8 cellular contexts compared by ENCODE assay signal in the genomic region with DNA sequence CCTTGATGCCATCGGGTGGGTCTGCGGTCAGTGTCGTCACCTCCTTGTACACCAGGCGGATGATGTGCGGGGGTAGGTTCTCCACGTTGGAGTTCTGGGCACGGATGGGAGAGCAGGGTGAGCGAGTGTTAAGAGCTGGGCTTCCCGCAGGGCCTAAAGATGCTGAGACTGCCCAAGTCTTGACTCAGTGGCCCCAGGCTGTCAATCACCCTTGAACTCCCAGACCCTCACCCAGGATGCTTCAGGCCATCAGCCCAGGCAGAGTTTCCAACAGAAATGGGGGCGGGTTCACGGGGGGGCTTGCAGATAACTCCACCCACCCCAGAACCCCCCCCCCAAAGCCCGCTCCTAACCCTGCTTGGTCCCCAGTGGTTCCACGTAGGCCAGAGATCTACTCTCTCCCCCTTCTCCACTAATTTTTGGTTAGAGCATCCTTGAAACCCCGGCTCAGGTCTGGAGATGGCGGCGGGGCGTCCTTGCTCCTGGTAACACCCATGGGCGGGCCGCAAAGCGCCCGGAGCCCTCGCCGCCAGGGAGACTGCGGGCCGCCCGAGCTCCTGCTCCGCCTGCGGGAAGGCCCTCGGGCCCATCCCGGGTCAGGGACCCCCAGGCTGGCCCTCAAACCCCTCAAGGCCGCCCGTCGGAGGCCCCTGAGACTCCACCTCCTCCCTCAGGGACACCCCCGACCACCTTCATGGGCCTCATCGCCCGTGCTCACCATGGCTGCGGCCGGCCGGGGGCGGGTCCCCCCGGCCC. TPM values are rescaled to one million over a fixed set of nuclear protein-coding genes. Genes with fewer than 3 reads are reported as not detected.
DNase-seq lines count a peak whose midpoint lies in the region; ATAC-seq and TF ChIP-seq lines count a peak whose summit lies in the region.

No MANE protein-coding gene starts in this region.

- DNase-seq in NCI-H1105 (lab: John Stamatoyannopoulos, UW) = peak; percentile 15
- no peak for DNase-seq in NCI-H1105 treated with DMSO at 0.1 percent for 48 hours (lab: John Stamatoyannopoulos, UW)
- DNase-seq in mesothelial cell of epicardium (ENCODE audit: low spot score in 2 of 2, unreplicated experiment in 2 of 2) = no peak
- DNase-seq in upper lobe of left lung = peak in 1 of 2 donors; percentile 39
- no peak for DNase-seq in GDM1 (lab: John Stamatoyannopoulos, UW)

- TF ChIP-seq POLR2A in upper lobe of left lung (IDR thresholded peaks at IDR 0.05) = no peak

- H3K4me1 ChIP-seq in ectodermal cell (ENCODE audit: control insufficient read depth, insufficient read depth, low read length) (peaks cover 18% of the 10 kb centered on the region), upper lobe of left lung (peaks cover 18 to 26% (median 19%) of the 10 kb centered on the region in 4 donors)

- H3K4me1 Mint-ChIP-seq in mesothelial cell of epicardium = peaks cover 20% of the 10 kb centered on the region

- peak overlapping the region; percentile 67 for H3K27ac Mint-ChIP-seq in mesothelial cell of epicardium

- WGBS in ectodermal cell, 2 experiments = 9 to 10% methylated on average over 41 of the region's 41 CpGs
- 19 to 56% methylated on average over 1 to 18 of the region's 41 CpGs for WGBS in upper lobe of left lung, 2 donors

- H3K36me3 ChIP-seq in ectodermal cell (ENCODE audit: control insufficient read depth, insufficient read depth, low read length) (peaks cover 29% of the 10 kb centered on the region), upper lobe of left lung (peaks cover 0 to 35% (median 24%) of the 10 kb centered on the region in 4 donors)

- H3K9me3 ChIP-seq in ectodermal cell (ENCODE audit: control insufficient read depth, low read length) (no peaks in the 10 kb centered on the region), upper lobe of left lung (no peaks in the 10 kb centered on the region)

- no peak for TF ChIP-seq EP300 in upper lobe of left lung (IDR thresholded peaks at IDR 0.05)

- H3K4me3 Mint-ChIP-seq in mesothelial cell of epicardium = peak overlapping the region; percentile 88

- TF ChIP-seq CTCF in mesothelial cell of epicardium (IDR thresholded peaks at IDR 0.05; ENCODE audit: unreplicated experiment) = no peak
- no peak for TF ChIP-seq CTCF in upper lobe of left lung (IDR thresholded peaks at IDR 0.05)

- ATAC-seq in HG02678 (IDR thresholded peaks at IDR 0.05; ENCODE audit: unreplicated experiment) = peak; percentile 11
- peak; percentile 25 for ATAC-seq in SK-N-SH treated with all-trans-retinoic acid at 6 μM for 48 hours
- peak in 1 of 2 donors; percentile 32 for ATAC-seq in upper lobe of left lung (ENCODE audit: low FRiP score in 2 of 2)

- peaks cover 9% of the 10 kb centered on the region for H3K9me3 Mint-ChIP-seq in mesothelial cell of epicardium

- H3K27me3 ChIP-seq in ectodermal cell (ENCODE audit: control insufficient read depth, insufficient read depth, low read length, poor library complexity, severe bottlenecking) (no peaks in the 10 kb centered on the region), upper lobe of left lung (no peaks in the 10 kb centered on the region)

- H3K27ac ChIP-seq in ectodermal cell (ENCODE audit: insufficient read depth, low read depth, low read length, poor library complexity, severe bottlenecking) = peak overlapping the region; percentile 98
- peak overlapping the region; percentile 97 to 100 (median 98) for H3K27ac ChIP-seq in upper lobe of left lung

- H3K27me3 Mint-ChIP-seq in mesothelial cell of epicardium (ENCODE audit: low read depth) = peaks cover 9% of the 10 kb centered on the region

- H3K4me3 ChIP-seq in ectodermal cell (ENCODE audit: insufficient read depth, low read depth, low read length) (peak overlapping the region; percentile 96), upper lobe of left lung (peak overlapping the region; percentile 81 to 94 (median 92))

- H3K36me3 Mint-ChIP-seq in mesothelial cell of epicardium = peaks cover 19% of the 10 kb centered on the region

TF ChIP-seq in SK-N-SH treated with all-trans-retinoic acid at 6 μM for 48 hours, 23 proteins besides CTCF, POLR2A, EP300 and RAD21 (continues in another document):
- TF ChIP-seq ARNTL (CRISPR knock-in tag; IDR thresholded peaks at IDR 0.05; ENCODE audit: borderline replicate concordance, low read depth) (no peak), ZNF565 (CRISPR knock-in tag; conservative IDR thresholded peaks at IDR 0.05; ENCODE audit: low read depth) (no peak), TOX (CRISPR knock-in tag; IDR thresholded peaks at IDR 0.05; ENCODE audit: borderline replicate concordance) (no peak), ZFP3 (CRISPR knock-in tag; IDR thresholded peaks at IDR 0.05) (no peak), BACH2 (CRISPR knock-in tag; IDR thresholded peaks at IDR 0.05; ENCODE audit: borderline replicate concordance) (no peak), ISL1 (CRISPR knock-in tag; IDR thresholded peaks at IDR 0.05) (no peak), CSDC2 (CRISPR knock-in tag; IDR thresholded peaks at IDR 0.05) (no peak), ZFP30 (CRISPR knock-in tag; IDR thresholded peaks at IDR 0.05) (no peak), ESRRG (CRISPR knock-in tag; IDR thresholded peaks at IDR 0.05) (no peak)
- TF ChIP-seq, protein P1, sequence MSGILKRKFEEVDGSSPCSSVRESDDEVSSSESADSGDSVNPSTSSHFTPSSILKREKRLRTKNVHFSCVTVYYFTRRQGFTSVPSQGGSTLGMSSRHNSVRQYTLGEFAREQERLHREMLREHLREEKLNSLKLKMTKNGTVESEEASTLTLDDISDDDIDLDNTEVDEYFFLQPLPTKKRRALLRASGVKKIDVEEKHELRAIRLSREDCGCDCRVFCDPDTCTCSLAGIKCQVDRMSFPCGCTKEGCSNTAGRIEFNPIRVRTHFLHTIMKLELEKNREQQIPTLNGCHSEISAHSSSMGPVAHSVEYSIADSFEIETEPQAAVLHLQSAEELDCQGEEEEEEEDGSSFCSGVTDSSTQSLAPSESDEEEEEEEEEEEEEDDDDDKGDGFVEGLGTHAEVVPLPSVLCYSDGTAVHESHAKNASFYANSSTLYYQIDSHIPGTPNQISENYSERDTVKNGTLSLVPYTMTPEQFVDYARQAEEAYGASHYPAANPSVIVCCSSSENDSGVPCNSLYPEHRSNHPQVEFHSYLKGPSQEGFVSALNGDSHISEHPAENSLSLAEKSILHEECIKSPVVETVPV (CRISPR knock-in tag; IDR thresholded peaks at IDR 0.05) = no peak
- TF ChIP-seq, protein P2, sequence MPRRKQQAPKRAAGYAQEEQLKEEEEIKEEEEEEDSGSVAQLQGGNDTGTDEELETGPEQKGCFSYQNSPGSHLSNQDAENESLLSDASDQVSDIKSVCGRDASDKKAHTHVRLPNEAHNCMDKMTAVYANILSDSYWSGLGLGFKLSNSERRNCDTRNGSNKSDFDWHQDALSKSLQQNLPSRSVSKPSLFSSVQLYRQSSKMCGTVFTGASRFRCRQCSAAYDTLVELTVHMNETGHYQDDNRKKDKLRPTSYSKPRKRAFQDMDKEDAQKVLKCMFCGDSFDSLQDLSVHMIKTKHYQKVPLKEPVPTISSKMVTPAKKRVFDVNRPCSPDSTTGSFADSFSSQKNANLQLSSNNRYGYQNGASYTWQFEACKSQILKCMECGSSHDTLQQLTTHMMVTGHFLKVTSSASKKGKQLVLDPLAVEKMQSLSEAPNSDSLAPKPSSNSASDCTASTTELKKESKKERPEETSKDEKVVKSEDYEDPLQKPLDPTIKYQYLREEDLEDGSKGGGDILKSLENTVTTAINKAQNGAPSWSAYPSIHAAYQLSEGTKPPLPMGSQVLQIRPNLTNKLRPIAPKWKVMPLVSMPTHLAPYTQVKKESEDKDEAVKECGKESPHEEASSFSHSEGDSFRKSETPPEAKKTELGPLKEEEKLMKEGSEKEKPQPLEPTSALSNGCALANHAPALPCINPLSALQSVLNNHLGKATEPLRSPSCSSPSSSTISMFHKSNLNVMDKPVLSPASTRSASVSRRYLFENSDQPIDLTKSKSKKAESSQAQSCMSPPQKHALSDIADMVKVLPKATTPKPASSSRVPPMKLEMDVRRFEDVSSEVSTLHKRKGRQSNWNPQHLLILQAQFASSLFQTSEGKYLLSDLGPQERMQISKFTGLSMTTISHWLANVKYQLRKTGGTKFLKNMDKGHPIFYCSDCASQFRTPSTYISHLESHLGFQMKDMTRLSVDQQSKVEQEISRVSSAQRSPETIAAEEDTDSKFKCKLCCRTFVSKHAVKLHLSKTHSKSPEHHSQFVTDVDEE (CRISPR knock-in tag; IDR thresholded peaks at IDR 0.05) = no peak

RNA-seq across cellular contexts. Expression of a gene that starts 0.5 kb away (rescaled TPM):
- 183 TPM for polyA plus RNA-seq in ectodermal cell (2013, experiment 1 of 4)
- 160 TPM for polyA plus RNA-seq in ectodermal cell (2013, experiment 2 of 4)
- polyA plus RNA-seq in ectodermal cell (2013, experiment 3 of 4) = 194 TPM
- 213 TPM for polyA plus RNA-seq in ectodermal cell (2013, experiment 4 of 4)
- total RNA-seq in mesothelial cell of epicardium = 65.3 to 77.0 TPM (median 73.2 TPM) in 3 replicates
- 10 to 100 TPM in 5 of 6 donors, 1 to 10 TPM in 1; 6.5 to 31.6 (median 19.0) TPM for total RNA-seq in upper lobe of left lung

RNA-seq across cellular contexts. Expression of a gene that starts 21.3 kb away (rescaled TPM):
- 1,689 TPM for polyA plus RNA-seq in ectodermal cell (2013, experiment 1 of 4)
- 1,710 TPM for polyA plus RNA-seq in ectodermal cell (2013, experiment 2 of 4)
- 2,033 TPM for polyA plus RNA-seq in ectodermal cell (2013, experiment 3 of 4)
- polyA plus RNA-seq in ectodermal cell (2013, experiment 4 of 4) = 2,085 TPM
- total RNA-seq in mesothelial cell of epicardium (1,773 to 1,819 TPM (median 1,790 TPM) in 3 replicates), upper lobe of left lung (1,000 to 10,000 TPM in 2 of 6 donors, 100 to 1,000 TPM in 4; 308 to 1,892 (median 534) TPM)

RNA-seq across cellular contexts. Expression of a gene that starts 23.0 kb away (rescaled TPM):
- polyA plus RNA-seq in ectodermal cell (2013, experiment 1 of 4) = not detected
- polyA plus RNA-seq in ectodermal cell (2013, experiment 2 of 4) = not detected
- 0.48 TPM for polyA plus RNA-seq in ectodermal cell (2013, experiment 3 of 4)
- not detected for polyA plus RNA-seq in ectodermal cell (2013, experiment 4 of 4)
- 2.3 to 2.9 TPM (median 2.3 TPM) in 3 replicates for total RNA-seq in mesothelial cell of epicardium
- total RNA-seq in upper lobe of left lung = 10 to 100 TPM; 22.0 to 54.6 (median 36.0) TPM

RNA-seq across cellular contexts. Expression of a gene that starts 30.4 kb away (rescaled TPM):
- polyA plus RNA-seq in ectodermal cell (2013, experiment 1 of 4) = not detected
- not detected for polyA plus RNA-seq in ectodermal cell (2013, experiment 2 of 4)
- 2.2 TPM for polyA plus RNA-seq in ectodermal cell (2013, experiment 3 of 4)
- not detected for polyA plus RNA-seq in ectodermal cell (2013, experiment 4 of 4)
- total RNA-seq in mesothelial cell of epicardium (2.2 to 2.4 TPM (median 2.4 TPM) in 3 replicates), upper lobe of left lung (10 to 100 TPM in 4 of 6 donors, 1 to 10 TPM in 1, under 1 TPM in 1; 0.92 to 48.6 (median 20.9) TPM)

RNA-seq across cellular contexts. Expression of a gene that starts 36.1 kb away (rescaled TPM):
- polyA plus RNA-seq in ectodermal cell (2013, experiment 1 of 4) = 0.19 TPM
- 0.20 TPM for polyA plus RNA-seq in ectodermal cell (2013, experiment 2 of 4)
- polyA plus RNA-seq in ectodermal cell (2013, experiment 3 of 4) = 0.21 TPM
- 0.28 TPM for polyA plus RNA-seq in ectodermal cell (2013, experiment 4 of 4)
- total RNA-seq in mesothelial cell of epicardium = 0.04 TPM in 1 of 3 replicates, not detected in the others
- not detected for total RNA-seq in upper lobe of left lung
